In genomic region chr2:197327776-197328169, GRCh38 we compare ENCODE assay signal across 19 cellular contexts. TPM values are rescaled to one million over a fixed set of nuclear protein-coding genes. Genes with fewer than 3 reads are reported as not detected.
DNase-seq lines count a peak whose midpoint lies in the region; ATAC-seq and TF ChIP-seq lines count a peak whose summit lies in the region.
"Had no signal": no experiment of that assay in that cellular context is flagged by ENCODE, and none has a peak within 500 bp of the region (broad histone marks: within the 10 kb centered on the region; RNA-seq: fewer than 3 reads in every experiment).

No MANE protein-coding gene starts in this region.

- peaks cover 62% of the 10 kb centered on the region for H3K36me3 ChIP-seq in DOHH2 (ENCODE audit: control insufficient read depth, low read length)
- no peaks in the 10 kb centered on the region for H3K36me3 ChIP-seq in naive thymus-derived CD4-positive, alpha-beta T cell (ENCODE audit: control insufficient read depth in 2 of 3, insufficient read depth in 3 of 3, low read length in 3 of 3)
- H3K36me3 ChIP-seq in osteoblast (ENCODE audit: insufficient read depth, low read length), result no peaks in the 10 kb centered on the region
- no peaks in the 10 kb centered on the region for H3K36me3 ChIP-seq in neural progenitor cell
- H3K36me3 ChIP-seq: BLaER1 treated with 17β-estradiol and CSF1 and Interleukin-3, amounts not matched to agents 10 nM and 100 nM; gastrocnemius medialis; uterus had no signal

- H3K27ac Mint-ChIP-seq in activated CD4-positive, alpha-beta T cell treated with anti-CD3 and anti-CD28 coated beads, Interleukin-2, amount 10 ng/mL, durations not matched to agents 24 days and 14 days, result peak overlapping the region; percentile 97
- peak overlapping the region; percentile 83 for H3K27ac Mint-ChIP-seq in activated CD8-positive, alpha-beta T cell treated with anti-CD3 and anti-CD28 coated beads, Interleukin-2, amount 10 ng/mL, durations not matched to agents 7 days and 5 days
- peak overlapping the region; percentile 86 to 98 (median 94) for H3K27ac Mint-ChIP-seq in naive thymus-derived CD4-positive, alpha-beta T cell
- H3K27ac Mint-ChIP-seq in neural progenitor cell, result no peak overlapping the region
- H3K27ac Mint-ChIP-seq: naive B cell had no signal

- no peak for TF ChIP-seq CTCF in DOHH2 (IDR thresholded peaks at IDR 0.05; ENCODE audit: low read depth, low read length, poor library complexity, severe bottlenecking)
- no peak for TF ChIP-seq CTCF in osteoblast (IDR thresholded peaks at IDR 0.05; ENCODE audit: extremely low read depth, low read depth, low read length)
- TF ChIP-seq CTCF in neural progenitor cell (IDR thresholded peaks at IDR 0.05), result no peak

- H3K36me3 Mint-ChIP-seq in activated CD4-positive, alpha-beta T cell treated with anti-CD3 and anti-CD28 coated beads, Interleukin-2, amount 10 ng/mL, durations not matched to agents 24 days and 14 days (ENCODE audit: low read depth), result peaks cover 14% of the 10 kb centered on the region
- H3K36me3 Mint-ChIP-seq in activated CD8-positive, alpha-beta T cell treated with anti-CD3 and anti-CD28 coated beads, Interleukin-2, amount 10 ng/mL, durations not matched to agents 7 days and 5 days (ENCODE audit: low read depth), result peaks cover 10% of the 10 kb centered on the region
- peaks cover 0 to 14% (median 0%) of the 10 kb centered on the region in 5 donors for H3K36me3 Mint-ChIP-seq in naive thymus-derived CD4-positive, alpha-beta T cell
- no peaks in the 10 kb centered on the region for H3K36me3 Mint-ChIP-seq in neural progenitor cell

- H3K9me3 ChIP-seq in DOHH2 (ENCODE audit: control insufficient read depth, insufficient read depth, low read length) (no peaks in the 10 kb centered on the region), osteoblast (ENCODE audit: low read depth, low read length) (no peaks in the 10 kb centered on the region), neural progenitor cell (ENCODE audit: low read depth) (no peaks in the 10 kb centered on the region)
- no peaks in the 10 kb centered on the region for H3K9me3 ChIP-seq in naive thymus-derived CD4-positive, alpha-beta T cell (ENCODE audit: control insufficient read depth in 2 of 3, low read length in 3 of 3)
- H3K9me3 ChIP-seq: gastrocnemius medialis, uterus had no signal

- H3K4me3 Mint-ChIP-seq in activated CD4-positive, alpha-beta T cell treated with anti-CD3 and anti-CD28 coated beads, Interleukin-2, amount 10 ng/mL, durations not matched to agents 24 days and 14 days, result peak overlapping the region; percentile 48
- peak overlapping the region; percentile 20 for H3K4me3 Mint-ChIP-seq in activated CD8-positive, alpha-beta T cell treated with anti-CD3 and anti-CD28 coated beads, Interleukin-2, amount 10 ng/mL, durations not matched to agents 7 days and 5 days
- peak overlapping the region; percentile 40 to 86 (median 72) for H3K4me3 Mint-ChIP-seq in naive thymus-derived CD4-positive, alpha-beta T cell
- no peak overlapping the region for H3K4me3 Mint-ChIP-seq in neural progenitor cell
- H3K4me3 Mint-ChIP-seq: naive B cell had no signal

- no peak overlapping the region for H3K4me3 ChIP-seq in DOHH2 (ENCODE audit: low read length)
- peak overlapping the region; percentile 14 for H3K4me3 ChIP-seq in naive thymus-derived CD4-positive, alpha-beta T cell (ENCODE audit: low read length)
- no peak overlapping the region for H3K4me3 ChIP-seq in osteoblast (ENCODE audit: insufficient read depth, low read length)
- H3K4me3 ChIP-seq in neural progenitor cell, result no peak overlapping the region
- H3K4me3 ChIP-seq: BLaER1 treated with 17β-estradiol and CSF1 and Interleukin-3, amounts not matched to agents 10 nM and 100 nM; gastrocnemius medialis; uterus had no signal

- H3K4me1 ChIP-seq in DOHH2 (ENCODE audit: control insufficient read depth, low read length) (peaks cover 55% of the 10 kb centered on the region), osteoblast (ENCODE audit: insufficient read depth, low read length) (no peaks in the 10 kb centered on the region), neural progenitor cell (no peaks in the 10 kb centered on the region)
- H3K4me1 ChIP-seq in naive thymus-derived CD4-positive, alpha-beta T cell (ENCODE audit: control insufficient read depth in 2 of 2, insufficient read depth in 2 of 2, low read length in 2 of 2), result peaks cover 46 to 64% of the 10 kb centered on the region in 2 donors
- H3K4me1 ChIP-seq: gastrocnemius medialis, uterus had no signal

- H3K79me2 ChIP-seq in DOHH2 (ENCODE audit: control insufficient read depth, low read length) (peaks cover 20% of the 10 kb centered on the region), osteoblast (ENCODE audit: insufficient read depth, low read length) (no peaks in the 10 kb centered on the region), neural progenitor cell (ENCODE audit: low read depth) (no peaks in the 10 kb centered on the region)

- DNase-seq in activated CD4-positive, alpha-beta T cell treated with anti-CD3 and anti-CD28 coated beads, Interleukin-2, amount 10 ng/mL, durations not matched to agents 24 days and 14 days, result peak; percentile 67
- no peak for DNase-seq in activated CD4-positive, alpha-beta T cell treated with anti-CD3 and anti-CD28 coated beads for 1 hour
- no peak for DNase-seq in activated CD8-positive, alpha-beta T cell treated with anti-CD3 and anti-CD28 coated beads, Interleukin-2, amount 10 ng/mL, durations not matched to agents 7 days and 5 days
- peak in 2 of 9 donors; percentile 19 to 58 for DNase-seq in naive thymus-derived CD4-positive, alpha-beta T cell
- DNase-seq in cerebellar nuclear complex (lab: John Stamatoyannopoulos, UW) (no peak), osteoblast (ENCODE audit: insufficient read length, low spot score, missing footprints) (no peak), neural progenitor cell (ENCODE audit: low spot score) (no peak)
- DNase-seq: DMS153, gastrocnemius medialis, mesenchymal stem cell, naive B cell, NCI-H2107, NCI-H524, posterior cingulate gyrus, SW 1271, uterus had no signal

- H3K9ac ChIP-seq in neural progenitor cell, result no peak overlapping the region
- H3K9ac ChIP-seq: BLaER1 treated with 17β-estradiol and CSF1 and Interleukin-3, amounts not matched to agents 10 nM and 100 nM had no signal

- POLR2A ChIA-PET in activated CD8-positive, alpha-beta T cell treated with anti-CD3 and anti-CD28 coated beads, Interleukin-2, amount 10 ng/mL, durations not matched to agents 7 days and 5 days (lab: Charles Lee), result interaction anchor here (1.0 to 3.2 kb wide), 5 partner anchors 14 to 200 kb away, joined by 3 to 33 read pairs (median 3); partner anchors contain the start of gene ANKRD44
- POLR2A ChIA-PET in naive thymus-derived CD4-positive, alpha-beta T cell (lab: Charles Lee), result interaction anchor here (0.5 to 5.5 kb wide), 14 partner anchors 9 to 214 kb away, joined by 3 to 43 read pairs (median 4); partner anchors contain the start of genes ANKRD44, HSPD1 and HSPE1

- H3K9me2 ChIP-seq in DOHH2 (replicated peaks; ENCODE audit: control insufficient read depth, low read length), result no peaks in the 10 kb centered on the region

- H2AFZ ChIP-seq in osteoblast (ENCODE audit: low read length), result no peak overlapping the region
- H2AFZ ChIP-seq in neural progenitor cell (replicated peaks), result no peak overlapping the region

- H3K27me3 ChIP-seq in DOHH2 (ENCODE audit: control insufficient read depth, low read length) (no peaks in the 10 kb centered on the region), osteoblast (ENCODE audit: insufficient read depth, low read length) (no peaks in the 10 kb centered on the region), neural progenitor cell (no peaks in the 10 kb centered on the region)
- H3K27me3 ChIP-seq in naive thymus-derived CD4-positive, alpha-beta T cell (ENCODE audit: control insufficient read depth in 2 of 2, insufficient read depth in 2 of 2, low read length in 2 of 2), result no peaks in the 10 kb centered on the region
- H3K27me3 ChIP-seq: BLaER1 treated with 17β-estradiol and CSF1 and Interleukin-3, amounts not matched to agents 10 nM and 100 nM; gastrocnemius medialis; uterus had no signal

- CTCF ChIA-PET in activated CD8-positive, alpha-beta T cell treated with anti-CD3 and anti-CD28 coated beads, Interleukin-2, amount 10 ng/mL, durations not matched to agents 7 days and 5 days (lab: Charles Lee), result interaction anchor here (0.9 to 4.0 kb wide), 15 partner anchors 9 to 317 kb away, joined by 3 to 25 read pairs (median 5); partner anchors contain the start of gene ANKRD44
- CTCF ChIA-PET in naive thymus-derived CD4-positive, alpha-beta T cell (lab: Charles Lee), result interaction anchor here (0.8 to 3.1 kb wide), 9 partner anchors 16 to 241 kb away, joined by 3 to 16 read pairs (median 4); no protein-coding TSS in a partner anchor

- ATAC-seq in activated CD8-positive, alpha-beta T cell treated with anti-CD3 and anti-CD28 coated beads, Interleukin-2, amount 10 ng/mL, durations not matched to agents 7 days and 5 days, result peak; percentile 9
- no peak for ATAC-seq in naive thymus-derived CD4-positive, alpha-beta T cell
- ATAC-seq: gastrocnemius medialis, HCT116 had no signal

- H4K20me1 ChIP-seq in DOHH2 (ENCODE audit: control insufficient read depth, insufficient read depth, low read depth, low read length) (no peaks in the 10 kb centered on the region), osteoblast (ENCODE audit: insufficient read depth, low read length) (no peaks in the 10 kb centered on the region), neural progenitor cell (ENCODE audit: low read depth) (no peaks in the 10 kb centered on the region)
- H4K20me1 ChIP-seq: BLaER1 treated with 17β-estradiol and CSF1 and Interleukin-3, amounts not matched to agents 10 nM and 100 nM had no signal

- H3K4me2 ChIP-seq in DOHH2 (ENCODE audit: low read length) (peak overlapping the region; percentile 12; the same call in 1 of the 2 replicates), osteoblast (ENCODE audit: insufficient read depth, low read length) (no peak overlapping the region), neural progenitor cell (no peak overlapping the region)

- H3K9me3 Mint-ChIP-seq in activated CD4-positive, alpha-beta T cell treated with anti-CD3 and anti-CD28 coated beads, Interleukin-2, amount 10 ng/mL, durations not matched to agents 24 days and 14 days, result peaks cover 9% of the 10 kb centered on the region
- peaks cover 9% of the 10 kb centered on the region for H3K9me3 Mint-ChIP-seq in activated CD8-positive, alpha-beta T cell treated with anti-CD3 and anti-CD28 coated beads, Interleukin-2, amount 10 ng/mL, durations not matched to agents 7 days and 5 days (ENCODE audit: insufficient read depth)
- peaks cover 0 to 12% (median 0%) of the 10 kb centered on the region in 11 donors for H3K9me3 Mint-ChIP-seq in naive thymus-derived CD4-positive, alpha-beta T cell
- no peaks in the 10 kb centered on the region for H3K9me3 Mint-ChIP-seq in neural progenitor cell

- H3F3A ChIP-seq in DOHH2 (ENCODE audit: control insufficient read depth, insufficient read depth) (peaks cover 2% of the 10 kb centered on the region; the same call in 1 of the 2 replicates), neural progenitor cell (ENCODE audit: low read depth) (no peaks in the 10 kb centered on the region)

- H3K27ac ChIP-seq in DOHH2 (ENCODE audit: low read depth, low read length) (no peak overlapping the region), osteoblast (ENCODE audit: low read depth, low read length) (no peak overlapping the region), neural progenitor cell (no peak overlapping the region)
- peak overlapping the region; percentile 55 for H3K27ac ChIP-seq in naive thymus-derived CD4-positive, alpha-beta T cell (ENCODE audit: low read depth, low read length)
- H3K27ac ChIP-seq: BLaER1 treated with 17β-estradiol and CSF1 and Interleukin-3, amounts not matched to agents 10 nM and 100 nM; gastrocnemius medialis; uterus had no signal

- H3K4me1 Mint-ChIP-seq in activated CD4-positive, alpha-beta T cell treated with anti-CD3 and anti-CD28 coated beads, Interleukin-2, amount 10 ng/mL, durations not matched to agents 24 days and 14 days, result peaks cover 53% of the 10 kb centered on the region
- peaks cover 52% of the 10 kb centered on the region for H3K4me1 Mint-ChIP-seq in activated CD8-positive, alpha-beta T cell treated with anti-CD3 and anti-CD28 coated beads, Interleukin-2, amount 10 ng/mL, durations not matched to agents 7 days and 5 days (ENCODE audit: low read depth)
- peaks cover 40 to 74% (median 65%) of the 10 kb centered on the region in 7 donors for H3K4me1 Mint-ChIP-seq in naive thymus-derived CD4-positive, alpha-beta T cell
- no peaks in the 10 kb centered on the region for H3K4me1 Mint-ChIP-seq in neural progenitor cell

- intact Hi-C loops in activated CD4-positive, alpha-beta T cell treated with anti-CD3 and anti-CD28 coated beads, Interleukin-2, amount 10 ng/mL, durations not matched to agents 24 days and 14 days (cut with micrococcal nuclease), result loop anchor here (1.0 to 5.0 kb wide), 6 partner anchors 12 to 190 kb away; no protein-coding TSS in a partner anchor
- intact Hi-C loops in naive thymus-derived CD4-positive, alpha-beta T cell (cut with micrococcal nuclease), result loop anchor here (1.0 to 2.0 kb wide), 3 partner anchors 12 to 51 kb away; no protein-coding TSS in a partner anchor

- H3K27me3 Mint-ChIP-seq in activated CD4-positive, alpha-beta T cell treated with anti-CD3 and anti-CD28 coated beads, Interleukin-2, amount 10 ng/mL, durations not matched to agents 24 days and 14 days, result no peaks in the 10 kb centered on the region
- no peaks in the 10 kb centered on the region for H3K27me3 Mint-ChIP-seq in activated CD8-positive, alpha-beta T cell treated with anti-CD3 and anti-CD28 coated beads, Interleukin-2, amount 10 ng/mL, durations not matched to agents 7 days and 5 days (ENCODE audit: low read depth)
- no peaks in the 10 kb centered on the region for H3K27me3 Mint-ChIP-seq in naive thymus-derived CD4-positive, alpha-beta T cell
- H3K27me3 Mint-ChIP-seq in neural progenitor cell (ENCODE audit: insufficient read depth, low read depth), result peaks cover 4% of the 10 kb centered on the region

RNA-seq across cellular contexts. Expression of gene ANKRD44, which starts 17.2 kb away (rescaled TPM):
- total RNA-seq in activated CD4-positive, alpha-beta T cell treated with anti-CD3 and anti-CD28 coated beads, Interleukin-2, amount 10 ng/mL, durations not matched to agents 24 days and 14 days, result 130 and 147 TPM in 2 replicates
- 100 to 1,000 TPM; 188 to 224 TPM for total RNA-seq in activated CD8-positive, alpha-beta T cell treated with anti-CD3 and anti-CD28 coated beads, Interleukin-2, amount 10 ng/mL, durations not matched to agents 7 days and 5 days
- 100 to 1,000 TPM; 234 to 296 (median 291) TPM for total RNA-seq in naive thymus-derived CD4-positive, alpha-beta T cell
- 10 to 100 TPM; 88.6 to 95.4 TPM for polyA plus RNA-seq in naive thymus-derived CD4-positive, alpha-beta T cell
- 44.5 and 56.3 TPM in 2 replicates for total RNA-seq in osteoblast
- 2.5 and 3.4 TPM in 2 replicates for total RNA-seq in neural progenitor cell (ENCODE audit: low replicate concordance)

Comparison
In these comparisons a context has a peak if more than half of its experiments do, and no peak if none do; other contexts are left out.
1. RNA of gene ANKRD44, which starts 17.2 kb away (total RNA-seq): 234 to 296 TPM in naive thymus-derived CD4-positive, alpha-beta T cell, 188 to 224 TPM in activated CD8-positive, alpha-beta T cell treated with anti-CD3 and anti-CD28 coated beads, Interleukin-2, amount 10 ng/mL, durations not matched to agents 7 days and 5 days, 130 to 147 TPM in activated CD4-positive, alpha-beta T cell treated with anti-CD3 and anti-CD28 coated beads, Interleukin-2, amount 10 ng/mL, durations not matched to agents 24 days and 14 days and 44.5 to 56.3 TPM in osteoblast; 2.5 to 3.4 TPM in neural progenitor cell; every median in the first group is over 10 times any median in the second.